Comparison of ENCODE assay signal across 23 cellular contexts in genomic region chr20:10915815-10916214, GRCh38.
DNase-seq lines count a peak whose midpoint lies in the region; ATAC-seq, FAIRE-seq and TF ChIP-seq lines count a peak whose summit lies in the region.
"Had no signal": no experiment of that assay in that cellular context is flagged by ENCODE, and none has a peak within 500 bp of the region (broad histone marks: within the 10 kb centered on the region; RNA-seq: fewer than 3 reads in every experiment).

No MANE protein-coding gene starts in this region.

- H3K27me3 ChIP-seq in SK-N-SH (ENCODE audit: insufficient read depth), result no peaks in the 10 kb centered on the region
- H3K27me3 ChIP-seq: BE2C, BLaER1 had no signal

- CTCF ChIA-PET in SK-N-SH (lab: Yijun Ruan, JAX) (interaction anchor here (0.6 kb wide), 1 partner anchor 57 kb away, joined by 3 read pairs; no protein-coding TSS in a partner anchor), A549 (lab: Yijun Ruan, JAX) (no interaction called here)

- H3K27me3 Mint-ChIP-seq in nephron (ENCODE audit: low read depth) (peaks cover 3% of the 10 kb centered on the region), immature natural killer cell (ENCODE audit: low read depth in 3 of 3) (peaks cover 0 to 5% (median 0%) of the 10 kb centered on the region in 3 donors)
- H3K27me3 Mint-ChIP-seq: CD4-positive, alpha-beta memory T cell; CD4-positive, CD25-positive, alpha-beta regulatory T cell had no signal

- POLR2A ChIA-PET in SK-N-SH (lab: Yijun Ruan, JAX) (no interaction called here), A549 (lab: Yijun Ruan, JAX) (no interaction called here)

- WGBS in SK-N-SH (ENCODE audit: low lambda C conversion rate), result 20% methylated on average over 1 of the region's 1 CpG
- 86% methylated on average over 1 of the region's 1 CpG for WGBS in A549 (ENCODE audit: missing lambda C conversion rate)

- H3K4me3 ChIP-seq in SK-N-SH (ENCODE audit: low read depth in 2 of 2, low read length in 1 of 2) (no peak overlapping the region), A549 (no peak overlapping the region)
- H3K4me3 ChIP-seq: BLaER1 had no signal

- no peak overlapping the region for H3K27ac ChIP-seq in SK-N-SH (ENCODE audit: low read depth in 2 of 2, low read length in 1 of 2)
- H3K27ac ChIP-seq in A549, result no peak overlapping the region
- H3K27ac ChIP-seq: 22Rv1, BLaER1 had no signal

- no peaks in the 10 kb centered on the region for H3K79me2 ChIP-seq in SK-N-SH (ENCODE audit: insufficient read depth)

- H3K9me3 Mint-ChIP-seq in nephron (no peaks in the 10 kb centered on the region), immature natural killer cell (peaks cover 0 to 10% (median 1%) of the 10 kb centered on the region in 6 donors)

- no peak for TF ChIP-seq EP300 in SK-N-SH (IDR thresholded peaks at IDR 0.05; ENCODE audit: borderline replicate concordance in 1 of 2, low read depth in 1 of 2, low read length in 1 of 2)
- TF ChIP-seq EP300 in A549 (IDR thresholded peaks at IDR 0.05), result no peak

- H3K27ac Mint-ChIP-seq in nephron (peak overlapping the region in 2 of 3 experiments; percentile 37 to 76), immature natural killer cell (no peak overlapping the region)
- H3K27ac Mint-ChIP-seq: CD14-positive monocyte; CD4-positive, alpha-beta memory T cell; CD4-positive, CD25-positive, alpha-beta regulatory T cell had no signal

- H3K9me3 ChIP-seq in SK-N-SH, result no peaks in the 10 kb centered on the region
- H3K9me3 ChIP-seq in A549, result peaks cover 7% of the 10 kb centered on the region; the same call in 1 of the 3 replicates
- H3K9me3 ChIP-seq: BE2C, BLaER1 had no signal

- H3K36me3 ChIP-seq in SK-N-SH (replicated peaks in 1 of 2; ENCODE audit: control insufficient read depth in 1 of 2, insufficient read depth in 2 of 2, low read length in 1 of 2), result no peaks in the 10 kb centered on the region
- H3K36me3 ChIP-seq: BE2C, BLaER1 had no signal

- H3K4me2 ChIP-seq in SK-N-SH (no peak overlapping the region), A549 (no peak overlapping the region)
- H3K4me2 ChIP-seq: BLaER1 had no signal

- H4K20me1 ChIP-seq in SK-N-SH (ENCODE audit: insufficient read depth), result no peaks in the 10 kb centered on the region
- H4K20me1 ChIP-seq: BLaER1 had no signal

- no peak for TF ChIP-seq CTCF in SK-N-SH (IDR thresholded peaks at IDR 0.05)
- TF ChIP-seq CTCF in A549 (IDR thresholded peaks at IDR 0.05), result no peak
- TF ChIP-seq CTCF in nephron (IDR thresholded peaks at IDR 0.05; ENCODE audit: unreplicated experiment in 3 of 3), result no peak

- H2AFZ ChIP-seq in SK-N-SH (ENCODE audit: low read depth), result no peak overlapping the region

- no peak for TF ChIP-seq RAD21 in SK-N-SH (IDR thresholded peaks at IDR 0.05; ENCODE audit: low read length)
- no peak for TF ChIP-seq RAD21 in A549 (conservative IDR thresholded peaks at IDR 0.05 in 1 of 2, IDR thresholded peaks at IDR 0.05 in 1 of 2)

- TF ChIP-seq POLR2A in A549 (IDR thresholded peaks at IDR 0.05; ENCODE audit: low read length), result no peak

- H3K4me1 ChIP-seq in SK-N-SH (ENCODE audit: control insufficient read depth in 1 of 2, insufficient read depth in 2 of 2, low read depth in 1 of 2, low read length in 1 of 2) (peaks cover 0 to 7% of the 10 kb centered on the region in 2 experiments; a peak in 1 of 4 replicates), A549 (peaks cover 9% of the 10 kb centered on the region)
- H3K4me1 ChIP-seq: BE2C, BLaER1, Caco-2 had no signal

- H3K36me3 Mint-ChIP-seq in nephron (ENCODE audit: low read depth) (no peaks in the 10 kb centered on the region), immature natural killer cell (no peaks in the 10 kb centered on the region)
- H3K36me3 Mint-ChIP-seq: CD14-positive monocyte; CD4-positive, alpha-beta memory T cell; CD4-positive, CD25-positive, alpha-beta regulatory T cell had no signal

- peaks cover 31% of the 10 kb centered on the region for H3K4me1 Mint-ChIP-seq in nephron
- no peaks in the 10 kb centered on the region for H3K4me1 Mint-ChIP-seq in immature natural killer cell
- H3K4me1 Mint-ChIP-seq: CD14-positive monocyte; CD4-positive, alpha-beta memory T cell; CD4-positive, CD25-positive, alpha-beta regulatory T cell had no signal

- H3F3A ChIP-seq in SK-N-SH (replicated peaks; ENCODE audit: insufficient read depth), result no peaks in the 10 kb centered on the region

- ATAC-seq in SK-N-SH treated with all-trans-retinoic acid at 6 μM for 48 hours, result no peak
- ATAC-seq in A549, result no peak

- no peak for DNase-seq in SK-N-SH
- no peak for DNase-seq in A549 (ENCODE audit: low read depth in 1 of 2, low spot score in 1 of 2)
- DNase-seq in NCI-H526 (lab: John Stamatoyannopoulos, UW), result peak; percentile 92 to 93
- no peak for DNase-seq in immature natural killer cell
- no peak for DNase-seq in activated naive CD4-positive, alpha-beta T cell treated with Interleukin-2 at 50 U/mL for 16 hours
- DNase-seq: ACHN; BE2C; C1 segment of cervical spinal cord; Caco-2; Calu3; CD4-positive, alpha-beta memory T cell; CD4-positive, CD25-positive, alpha-beta regulatory T cell; DMS79 treated with DMSO at 0.1 percent for 48 hours; GF-D8 had no signal

- no peak overlapping the region for H3K4me3 Mint-ChIP-seq in nephron
- H3K4me3 Mint-ChIP-seq in immature natural killer cell, result no peak overlapping the region
- H3K4me3 Mint-ChIP-seq: CD14-positive monocyte; CD4-positive, alpha-beta memory T cell; CD4-positive, CD25-positive, alpha-beta regulatory T cell had no signal

- no peaks in the 10 kb centered on the region for H3K9me2 ChIP-seq in SK-N-SH

- FAIRE-seq in A549 (lab: Jason Lieb, UNC), result no peak
- FAIRE-seq: D721Med, G401.6, GM12891, GM19239 had no signal

- H3K9ac ChIP-seq in SK-N-SH, result no peak overlapping the region
- H3K9ac ChIP-seq: BLaER1 had no signal

TF ChIP-seq in SK-N-SH, 30 proteins besides CTCF, POLR2A, EP300 and RAD21:
- TF ChIP-seq TCF12 (IDR thresholded peaks at IDR 0.05) (peak; percentile 62), RXRA (IDR thresholded peaks at IDR 0.05; ENCODE audit: borderline replicate concordance, low read depth) (no peak)

TF ChIP-seq in SK-N-SH treated with all-trans-retinoic acid at 6 μM for 48 hours, 23 proteins besides CTCF, POLR2A, EP300 and RAD21:
- TF ChIP-seq ARNTL (CRISPR knock-in tag; IDR thresholded peaks at IDR 0.05; ENCODE audit: borderline replicate concordance, low read depth) (no peak), ZNF8 (CRISPR knock-in tag; IDR thresholded peaks at IDR 0.05) (no peak)

TF ChIP-seq in A549, 52 proteins besides CTCF, POLR2A, EP300 and RAD21:
- TF ChIP-seq ZSCAN20 (CRISPR knock-in tag; IDR thresholded peaks at IDR 0.05) (no peak), HES2 (IDR thresholded peaks at IDR 0.05) (no peak), ESRRA (IDR thresholded peaks at IDR 0.05; ENCODE audit: borderline replicate concordance, low read length) (no peak), MAFK (IDR thresholded peaks at IDR 0.05; ENCODE audit: partially characterized antibody) (peak; percentile 70)

Comparison
In these comparisons a context has a peak if more than half of its experiments do, and no peak if none do; other contexts are left out.
1. DNase-seq: peak in NCI-H526 (2 of 2); none in SK-N-SH (single experiment), A549 (0 of 2), immature natural killer cell (0 of 3) and activated naive CD4-positive, alpha-beta T cell treated with Interleukin-2 at 50 U/mL for 16 hours (single experiment).
2. H3K27ac Mint-ChIP-seq: peak in nephron (2 of 3); none in immature natural killer cell (0 of 6).